Comparison of ENCODE assay signal across 9 cellular contexts in genomic region chr4:89486042-89486441, GRCh38.
DNase-seq lines count a peak whose midpoint lies in the region; ATAC-seq and TF ChIP-seq lines count a peak whose summit lies in the region.
"Had no signal": no experiment of that assay in that cellular context is flagged by ENCODE, and none has a peak within 500 bp of the region (broad histone marks: within the 10 kb centered on the region; RNA-seq: fewer than 3 reads in every experiment).

No MANE protein-coding gene starts in this region.

- no peaks in the 10 kb centered on the region for H3K27me3 ChIP-seq in KMS-11 (ENCODE audit: insufficient read depth, low read depth)
- no peaks in the 10 kb centered on the region for H3K27me3 ChIP-seq in brain microvascular endothelial cell (replicated peaks)
- H3K27me3 ChIP-seq: BE2C had no signal

- in situ Hi-C loops in brain microvascular endothelial cell (cut with HindIII; ENCODE audit: low pct_ligation_motif_present, low sequenced_read_pairs): no loop called here

- no peaks in the 10 kb centered on the region for H3K79me2 ChIP-seq in KMS-11 (ENCODE audit: insufficient read depth, low read depth)

- H3K27ac ChIP-seq in KMS-11: no peak overlapping the region
- H3K27ac ChIP-seq in brain microvascular endothelial cell: no peak overlapping the region

- 0 out of 2 replicates have a peak, but pooled peaks have one; percentile 16 for TF ChIP-seq CTCF in KMS-11 (conservative IDR thresholded peaks at IDR 0.05; ENCODE audit: low read depth, low read length)
- TF ChIP-seq CTCF in brain microvascular endothelial cell (IDR thresholded peaks at IDR 0.05; ENCODE audit: low read depth, low read length, missing control alignments): peak; percentile 46

- H3K36me3 ChIP-seq in KMS-11 (ENCODE audit: insufficient read depth): no peaks in the 10 kb centered on the region
- no peaks in the 10 kb centered on the region for H3K36me3 ChIP-seq in brain microvascular endothelial cell (replicated peaks)
- H3K36me3 ChIP-seq: BE2C had no signal

- peaks cover 0 to 12% (median under 1%) of the 10 kb centered on the region in 4 donors for H3K4me1 Mint-ChIP-seq in naive thymus-derived CD8-positive, alpha-beta T cell

- DNase-seq in NCI-H1105 treated with DMSO at 0.1 percent for 48 hours (lab: John Stamatoyannopoulos, UW) (peak; percentile 5), NCI-H1105 (lab: John Stamatoyannopoulos, UW) (no peak), brain microvascular endothelial cell (no peak), pulmonary artery endothelial cell (ENCODE audit: low read depth, low spot score) (peak; percentile 40), DMS153 treated with DMSO at 0.1 percent for 48 hours (lab: John Stamatoyannopoulos, UW; ENCODE audit: unreplicated experiment) (no peak), GM19238 (ENCODE audit: insufficient read length, low spot score) (no peak)
- DNase-seq in naive thymus-derived CD8-positive, alpha-beta T cell: no peak
- DNase-seq: BE2C had no signal

- ATAC-seq in naive thymus-derived CD8-positive, alpha-beta T cell: no peak

- no peak overlapping the region for H2AFZ ChIP-seq in KMS-11 (ENCODE audit: low read depth)

- H3K4me2 ChIP-seq in KMS-11: no peak overlapping the region

- H3K4me3 Mint-ChIP-seq in naive thymus-derived CD8-positive, alpha-beta T cell: no peak overlapping the region

- H3K27ac Mint-ChIP-seq in naive thymus-derived CD8-positive, alpha-beta T cell: no peak overlapping the region

- H4K20me1 ChIP-seq in KMS-11 (ENCODE audit: insufficient read depth): no peaks in the 10 kb centered on the region

- H3K4me1 ChIP-seq in KMS-11 (ENCODE audit: low read depth, poor library complexity, severe bottlenecking): peaks cover 6% of the 10 kb centered on the region
- H3K4me1 ChIP-seq: BE2C had no signal

- H3K36me3 Mint-ChIP-seq in naive thymus-derived CD8-positive, alpha-beta T cell: no peaks in the 10 kb centered on the region

- no peak overlapping the region for H3K9ac ChIP-seq in KMS-11

- peaks cover 0 to 3% (median 0%) of the 10 kb centered on the region in 5 donors for H3K27me3 Mint-ChIP-seq in naive thymus-derived CD8-positive, alpha-beta T cell

- H3K9me3 Mint-ChIP-seq in naive thymus-derived CD8-positive, alpha-beta T cell: no peaks in the 10 kb centered on the region

- H3K4me3 ChIP-seq in KMS-11 (IDR thresholded peaks at IDR 0.05; ENCODE audit: insufficient read depth, low read depth, low read length) (no peak overlapping the region), brain microvascular endothelial cell (ENCODE audit: low read depth, low read length) (no peak overlapping the region)

- POLR2A ChIA-PET in naive thymus-derived CD8-positive, alpha-beta T cell (lab: Charles Lee): no interaction called here

Comparison
In these comparisons a context has a peak if more than half of its experiments do, and no peak if none do; other contexts are left out.
1. DNase-seq: peak in NCI-H1105 treated with DMSO at 0.1 percent for 48 hours (single experiment) and pulmonary artery endothelial cell (single experiment); none in NCI-H1105 (single experiment), brain microvascular endothelial cell (single experiment), DMS153 treated with DMSO at 0.1 percent for 48 hours (single experiment), GM19238 (single experiment) and naive thymus-derived CD8-positive, alpha-beta T cell (0 of 10).